In the genomic region with DNA sequence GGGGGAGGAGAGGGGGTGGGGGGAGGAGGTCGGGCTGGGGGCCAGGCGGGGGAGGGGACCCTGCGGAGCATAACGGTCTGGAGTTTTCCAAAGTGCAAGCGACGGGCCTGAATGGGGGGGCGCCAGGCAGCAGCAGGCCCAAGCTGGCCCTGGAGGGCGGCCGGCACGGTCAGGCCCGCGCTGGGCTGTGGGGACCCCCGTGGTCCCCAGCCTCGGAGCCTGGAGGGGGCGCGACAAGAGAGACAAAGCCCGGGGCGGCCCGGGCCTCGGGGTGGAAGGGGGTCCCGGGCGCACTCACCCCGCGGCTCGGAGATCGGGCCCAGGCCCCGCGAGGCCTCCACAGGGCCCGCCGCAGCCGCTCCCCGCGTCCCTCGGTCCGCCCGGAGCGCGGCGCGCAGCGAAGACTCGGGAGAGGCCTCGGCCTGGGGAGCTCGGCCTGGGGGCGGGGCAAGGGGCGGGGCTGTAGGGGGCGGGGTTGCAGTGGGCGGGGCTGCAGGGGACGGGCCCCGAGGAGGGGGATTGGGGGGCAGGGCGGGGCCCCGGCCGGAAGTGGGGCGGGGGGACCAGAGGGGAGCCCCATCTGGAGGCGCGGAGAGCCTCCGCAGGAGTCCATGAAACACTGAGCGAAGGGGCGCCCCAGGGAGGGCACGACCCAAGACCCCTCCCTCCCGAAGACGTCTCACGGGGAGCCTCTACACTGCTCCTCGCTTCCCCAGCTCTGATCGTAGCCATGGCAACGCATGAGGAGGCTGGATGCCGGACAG, we compare ENCODE assay signal across 8 cellular contexts. TPM values are rescaled to one million over a fixed set of nuclear protein-coding genes. Genes with fewer than 3 reads are reported as not detected.
DNase-seq lines count a peak whose midpoint lies in the region; ATAC-seq, FAIRE-seq and TF ChIP-seq lines count a peak whose summit lies in the region.

No MANE protein-coding gene starts in this region.

- H2AK5ac ChIP-seq in H9 (ENCODE audit: insufficient read length, low read length): no peak overlapping the region

- peaks cover 0 to 6% (median 2%) of the 10 kb centered on the region in 3 experiments; a peak in 2 of 7 replicates for H3K36me3 Mint-ChIP-seq in H9 (ENCODE audit: insufficient read depth in 1 of 3, low read depth in 3 of 3)

- no peak for TF ChIP-seq EP300 in K562 (IDR thresholded peaks at IDR 0.05; ENCODE audit: low read length)

- H4K8ac ChIP-seq in H9 (replicated peaks; ENCODE audit: insufficient read length, low read depth, low read length): no peak overlapping the region

- peak overlapping the region; percentile 62 to 82 (median 72) for H3K4me3 ChIP-seq in BLaER1 treated with 17β-estradiol and CSF1 and Interleukin-3, amounts not matched to agents 10 nM and 100 nM
- H3K4me3 ChIP-seq in K562: peak overlapping the region; percentile 72
- H3K4me3 ChIP-seq in iPS-15b (ENCODE audit: low read depth, low read length): peak overlapping the region; percentile 75
- H3K4me3 ChIP-seq in skeletal muscle cell (ENCODE audit: low read depth, low read length): peak overlapping the region; percentile 74

- DNase-seq in H9: peak; percentile 86
- DNase-seq in T-helper 1 cell: peak in 3 of 5 donors; percentile 13 to 25 (median 22)
- peak; percentile 72 to 98 (median 97) for DNase-seq in K562 (ENCODE audit: extremely low read depth in 1 of 4, low spot score in 3 of 4)
- no peak for DNase-seq in skeletal muscle cell (ENCODE audit: low read depth)

- H3K36me3 ChIP-seq in BLaER1 treated with 17β-estradiol and CSF1 and Interleukin-3, amounts not matched to agents 10 nM and 100 nM: no peaks in the 10 kb centered on the region
- H3K36me3 ChIP-seq in K562 (ENCODE audit: control insufficient read depth, insufficient read depth, low read length) (no peaks in the 10 kb centered on the region), iPS-15b (ENCODE audit: control insufficient read depth, insufficient read depth, low read length) (no peaks in the 10 kb centered on the region)

- TF ChIP-seq CTCF in H9 (conservative IDR thresholded peaks at IDR 0.05): no peak
- no peak for TF ChIP-seq CTCF in K562 (IDR thresholded peaks at IDR 0.05 in 2 of 3, conservative IDR thresholded peaks at IDR 0.05 in 1 of 3; ENCODE audit: insufficient read depth in 2 of 3, low read depth in 1 of 3, low read length in 3 of 3)

- no peaks in the 10 kb centered on the region for H3K9me3 Mint-ChIP-seq in H9

- peaks cover 0 to 63% (median 44%) of the 10 kb centered on the region in 11 experiments; a peak in 19 of 22 replicates for H4K20me1 ChIP-seq in BLaER1 treated with 17β-estradiol and CSF1 and Interleukin-3, amounts not matched to agents 10 nM and 100 nM
- no peaks in the 10 kb centered on the region for H4K20me1 ChIP-seq in H9 (ENCODE audit: control insufficient read depth, insufficient read depth, insufficient read length)
- H4K20me1 ChIP-seq in K562 (replicated peaks; ENCODE audit: control insufficient read depth, insufficient read depth, low read length): 0 out of 2 replicates have a peak, but pooled peaks cover 10% of the 10 kb centered on the region

- H3K27ac Mint-ChIP-seq in H9: peak overlapping the region in 2 of 3 experiments; percentile 55 to 76; a peak in 3 of 7 replicates

- H4K91ac ChIP-seq in H9 (ENCODE audit: insufficient read length, low read depth, low read length): no peak overlapping the region

- peak; percentile 93 for ATAC-seq in K562
- ATAC-seq in GM19467 (IDR thresholded peaks at IDR 0.05; ENCODE audit: unreplicated experiment): no peak
- no peak for ATAC-seq in HG02885 (IDR thresholded peaks at IDR 0.05; ENCODE audit: poor library complexity, unreplicated experiment)

- peaks cover 9% of the 10 kb centered on the region for H3K23me2 ChIP-seq in H9 (ENCODE audit: insufficient read length, low read depth, low read length, poor library complexity, severe bottlenecking)

- H3K56ac ChIP-seq in H9 (ENCODE audit: insufficient read length, low read depth, low read length): no peak overlapping the region

- peak overlapping the region; percentile 82 to 93 (median 88) for H3K9ac ChIP-seq in BLaER1 treated with 17β-estradiol and CSF1 and Interleukin-3, amounts not matched to agents 10 nM and 100 nM
- H3K9ac ChIP-seq in H9 (ENCODE audit: extremely low read depth, insufficient read length, low read length) (no peak overlapping the region), K562 (ENCODE audit: insufficient read depth in 1 of 2, low read depth in 2 of 2, low read length in 2 of 2) (peak overlapping the region; percentile 68 to 94; a peak in 3 of 4 replicates), iPS-15b (ENCODE audit: low read depth, low read length) (peak overlapping the region; percentile 37)

- H3K27me3 Mint-ChIP-seq in H9 (ENCODE audit: low read depth): peaks cover 5% of the 10 kb centered on the region; the same call in 1 of the 2 replicates

- peaks cover 19 to 30% of the 10 kb centered on the region in 2 experiments for H3K4me1 Mint-ChIP-seq in H9

- intact Hi-C loops in K562 (cut with micrococcal nuclease): no loop called here

- no peak for FAIRE-seq in K562 (lab: Jason Lieb, UNC)

- TF ChIP-seq POLR2A in K562 (conservative IDR thresholded peaks at IDR 0.05): no peak; the same call in 1 of the 2 replicates

- H3K14ac ChIP-seq in H9 (ENCODE audit: insufficient read depth, low read length): peak overlapping the region; percentile 9; the same call in 1 of the 2 replicates

- no TSS peak for BruUV-seq in K562 (replicated peaks; lab: Mats Ljungman, UMichigan)

- no peak overlapping the region for H2BK12ac ChIP-seq in H9 (ENCODE audit: insufficient read length, low read depth, low read length)

- POLR2A ChIA-PET in K562 (lab: Yijun Ruan, JAX): interaction anchor here (0.6 to 2.1 kb wide), 6 partner anchors 9 to 298 kb away, joined by 3 to 15 read pairs (median 4); no protein-coding TSS in a partner anchor

- peak overlapping the region; percentile 74 to 88 for H3K4me3 Mint-ChIP-seq in H9

- no peaks in the 10 kb centered on the region for H3K9me1 ChIP-seq in K562 (ENCODE audit: control insufficient read depth, insufficient read depth, low read length)

- in situ Hi-C loops in K562 (cut with MboI): no loop called here

- H3K27me3 ChIP-seq in BLaER1 treated with 17β-estradiol and CSF1 and Interleukin-3, amounts not matched to agents 10 nM and 100 nM: peaks cover 9 to 31% (median 13%) of the 10 kb centered on the region in 11 experiments; a peak in 21 of 22 replicates
- H3K27me3 ChIP-seq in H9 (ENCODE audit: insufficient read depth, low read length): no peaks in the 10 kb centered on the region
- peaks cover 0 to 9% of the 10 kb centered on the region in 2 experiments; a peak in 1 of 5 replicates for H3K27me3 ChIP-seq in K562 (ENCODE audit: control insufficient read depth in 2 of 2, insufficient read depth in 2 of 2, low read length in 2 of 2)
- H3K27me3 ChIP-seq in iPS-15b (ENCODE audit: control insufficient read depth, insufficient read depth, low read length): no peaks in the 10 kb centered on the region

- H3K4ac ChIP-seq in H9 (ENCODE audit: low read depth, low read length): no peak overlapping the region

- H3K4me2 ChIP-seq in BLaER1 treated with 17β-estradiol and CSF1 and Interleukin-3, amounts not matched to agents 10 nM and 100 nM: peak overlapping the region; percentile 90 to 100 (median 97)
- H3K4me2 ChIP-seq in H9 (ENCODE audit: insufficient read depth, insufficient read length, low read length): peak overlapping the region; percentile 81
- H3K4me2 ChIP-seq in K562 (ENCODE audit: insufficient read depth, low read length): peak overlapping the region; percentile 66

- no CpG with 5 or more reads among the region's 67 CpGs for WGBS in H9 (ENCODE audit: extremely low coverage, insufficient read length, low lambda C conversion rate)
- WGBS in K562 (ENCODE audit: insufficient coverage, low coverage, missing lambda C conversion rate): 1% methylated on average over 12 of the region's 67 CpGs

- CTCF ChIA-PET in K562 (lab: Yijun Ruan, JAX; ENCODE audit: low intra/inter-chr PET ratio): interaction anchor here (0.7 kb wide), 1 partner anchor 45 kb away, joined by 4 read pairs; no protein-coding TSS in a partner anchor

- H4K5ac ChIP-seq in H9 (ENCODE audit: insufficient read length, low read depth, low read length): no peak overlapping the region

- H3K79me2 ChIP-seq in H9 (ENCODE audit: insufficient read depth, low read length) (peaks cover 19% of the 10 kb centered on the region; the same call in 1 of the 2 replicates), K562 (ENCODE audit: control insufficient read depth, insufficient read depth, low read length) (peaks cover 23% of the 10 kb centered on the region)

- peak overlapping the region; percentile 79 for H3K18ac ChIP-seq in H9 (ENCODE audit: insufficient read length, low read depth, low read length)

- peaks cover 14% of the 10 kb centered on the region for H3K79me1 ChIP-seq in H9 (ENCODE audit: insufficient read depth, low read depth, low read length, poor library complexity, severe bottlenecking)

- H3K4me1 ChIP-seq in BLaER1 treated with 17β-estradiol and CSF1 and Interleukin-3, amounts not matched to agents 10 nM and 100 nM: peaks cover 16 to 48% (median 33%) of the 10 kb centered on the region in 10 experiments
- H3K4me1 ChIP-seq in H9 (ENCODE audit: insufficient read depth, low read length) (no peaks in the 10 kb centered on the region; the same call in 1 of the 2 replicates), K562 (replicated peaks in 1 of 2; ENCODE audit: control insufficient read depth in 2 of 2, insufficient read depth in 2 of 2, low read length in 2 of 2) (peaks cover 22 to 63% of the 10 kb centered on the region in 2 experiments), iPS-15b (ENCODE audit: control insufficient read depth, insufficient read depth, low read length) (peaks cover 15% of the 10 kb centered on the region)

- no peak overlapping the region for H2BK120ac ChIP-seq in H9 (ENCODE audit: low read depth, low read length, poor library complexity, severe bottlenecking)

- H3K23ac ChIP-seq in H9 (ENCODE audit: insufficient read length, low read depth, low read length): no peak overlapping the region

- H2AFZ ChIP-seq in H9 (ENCODE audit: low read length) (no peak overlapping the region), K562 (ENCODE audit: low read depth, low read length) (peak overlapping the region; percentile 79)

- no peak overlapping the region for H2BK15ac ChIP-seq in H9 (ENCODE audit: low read depth, low read length)

- no peak overlapping the region for H2BK20ac ChIP-seq in H9 (ENCODE audit: low read depth, low read length, poor library complexity, severe bottlenecking)

- no peak; a peak in 1 of 4 replicates for TF ChIP-seq RAD21 in K562 (CRISPR knock-in tag; conservative IDR thresholded peaks at IDR 0.05 in 1 of 2, IDR thresholded peaks at IDR 0.05 in 1 of 2)

- peak overlapping the region; percentile 58 to 88 (median 85); a peak in 21 of 22 replicates for H3K27ac ChIP-seq in BLaER1 treated with 17β-estradiol and CSF1 and Interleukin-3, amounts not matched to agents 10 nM and 100 nM
- no peak overlapping the region for H3K27ac ChIP-seq in H9 (ENCODE audit: insufficient read length, low read depth, low read length)
- peak overlapping the region; percentile 86 for H3K27ac ChIP-seq in K562 (ENCODE audit: extremely low read depth, low read depth, low read length)

- H2BK5ac ChIP-seq in H9 (ENCODE audit: insufficient read length, low read length): no peak overlapping the region

- no peak overlapping the region for H3T11ph ChIP-seq in H9 (ENCODE audit: low read length)

- H3K9me3 ChIP-seq in BLaER1 treated with 17β-estradiol and CSF1 and Interleukin-3, amounts not matched to agents 10 nM and 100 nM (replicated peaks in 1 of 11): no peaks in the 10 kb centered on the region
- no peaks in the 10 kb centered on the region for H3K9me3 ChIP-seq in H9 (ENCODE audit: control insufficient read depth, low read depth, low read length)
- H3K9me3 ChIP-seq in K562 (replicated peaks; ENCODE audit: control insufficient read depth, insufficient read depth, low read depth, low read length): no peaks in the 10 kb centered on the region
- no peaks in the 10 kb centered on the region for H3K9me3 ChIP-seq in iPS-15b (ENCODE audit: control insufficient read depth, insufficient read depth, low read length)

RNA-seq across cellular contexts. Expression of a gene that starts 47.6 kb away (rescaled TPM):
- total RNA-seq in H9 (2021) (182 and 186 TPM in 2 replicates), K562 (2014; rRNA removed) (26.4 and 28.0 TPM in 2 replicates), K562 (2014; rRNA removed; fragmentation: Illumina TruSeq; extraction: Trizol) (6.1 and 6.7 TPM in 2 replicates), K562 (2015; rRNA removed; fragmentation: Illumina TruSeq; extraction: Trizol) (14.1 and 15.1 TPM in 2 replicates), K562 (2021) (45.2 and 49.4 TPM in 2 replicates)
- total RNA-seq in K562 (2011; cell fraction: chromatin; rRNA removed; ENCODE audit: low replicate concordance): 79.8 and 180 TPM in 2 replicates
- 97.4 and 130 TPM in 2 replicates for total RNA-seq in K562 (2011; cell fraction: nucleolus; rRNA removed)
- 85.8 and 89.2 TPM in 2 replicates for total RNA-seq in K562 (2011; cell fraction: nucleoplasm; rRNA removed)
- polyA plus RNA-seq in K562 (2011; rRNA removed) (14.9 and 17.4 TPM in 2 replicates), K562 (2014; fragmentation: Illumina TruSeq; extraction: Trizol) (8.3 and 10.7 TPM in 2 replicates), K562 (2014; fragmentation: Nextera tagmentation; extraction: Ambion mirVana) (1 to 10 TPM; 1.1 to 1.2 TPM), K562 (2014; rRNA removed) (26.9 and 27.4 TPM in 2 replicates)
- polyA plus RNA-seq in K562 (2011; cell fraction: cytosol; rRNA removed): 14.3 and 32.7 TPM in 2 replicates
- polyA plus RNA-seq in K562 (2011; cell fraction: nucleus; rRNA removed): 54.1 and 106 TPM in 2 replicates
- polyA plus RNA-seq in K562 (2012): 23.1 and 29.5 TPM in 2 replicates
- polyA minus RNA-seq in K562 (2011; rRNA and poly(A)+ RNA removed): 11.5 and 28.9 TPM in 2 replicates
- 41.9 and 44.2 TPM in 2 replicates for polyA minus RNA-seq in K562 (2011; cell fraction: cytosol; rRNA and poly(A)+ RNA removed)
- polyA minus RNA-seq in K562 (2011; cell fraction: nucleus; rRNA and poly(A)+ RNA removed): 27.2 and 33.5 TPM in 2 replicates
